27 cellular contexts compared by ENCODE assay signal in genomic region chr7:19427944-19428343, GRCh38.
"Had no signal": no experiment of that assay in that cellular context is flagged by ENCODE, and none has a peak within 500 bp of the region (broad histone marks: within the 10 kb centered on the region; RNA-seq: fewer than 3 reads in every experiment).

No MANE protein-coding gene starts in this region.

- H3K27ac ChIP-seq: adrenal gland, body of pancreas had no signal

- H3K4me3 ChIP-seq: adrenal gland, body of pancreas had no signal

- H3K36me3 ChIP-seq: adrenal gland had no signal

- ATAC-seq: activated T-cell treated with anti-CD3 and anti-CD28 coated beads, Interleukin-2, amount 50 U/mL, for 72 hours; body of pancreas; effector memory CD8-positive, alpha-beta T cell; esophagus mucosa had no signal

- H3K36me3 Mint-ChIP-seq: activated naive CD8-positive, alpha-beta T cell had no signal

- H3K9me3 Mint-ChIP-seq: activated CD4-positive, alpha-beta memory T cell treated with anti-CD3 and anti-CD28 coated beads, Interleukin-2, amount 10 ng/mL, durations not matched to agents 7 days and 5 days; activated CD4-positive, alpha-beta T cell treated with anti-CD3 and anti-CD28 coated beads, Interleukin-2, amount 10 ng/mL, durations not matched to agents 7 days and 5 days; activated T-cell treated with anti-CD3 and anti-CD28 coated beads, Interleukin-2, amount 50 U/mL, for 24 hours had no signal

- H3K9me3 ChIP-seq: adrenal gland, body of pancreas had no signal

- DNase-seq: activated CD4-positive, alpha-beta memory T cell treated with anti-CD3 and anti-CD28 coated beads, Interleukin-2, amount 10 ng/mL, durations not matched to agents 7 days and 5 days; activated CD4-positive, alpha-beta T cell treated with anti-CD3 and anti-CD28 coated beads for 1 hour; activated CD4-positive, alpha-beta T cell treated with anti-CD3 and anti-CD28 coated beads for 4 hours; activated CD4-positive, alpha-beta T cell treated with anti-CD3 and anti-CD28 coated beads, Interleukin-2, amount 10 ng/mL, durations not matched to agents 7 days and 5 days; activated CD4-positive, alpha-beta T cell treated with anti-CD3 and anti-CD28 coated beads, Interleukin-2, amount 50 U/mL, for 4 hours; activated CD8-positive, alpha-beta memory T cell treated with anti-CD3 and anti-CD28 coated beads, Interleukin-2, amount 50 U/mL, for 48 hours; activated effector memory CD4-positive, alpha-beta T cell treated with Interleukin-2 at 50 U/mL for 16 hours; activated gamma-delta T cell treated with Interleukin-2 at 50 U/mL for 16 hours; activated naive CD4-positive, alpha-beta T cell treated with anti-CD3 and anti-CD28 coated beads, Interleukin-2, amount 50 U/mL, for 16 hours; activated naive CD4-positive, alpha-beta T cell treated with Interleukin-2 at 50 U/mL for 16 hours; activated T-cell treated with anti-CD3 and anti-CD28 coated beads for 4 hours; activated T-cell treated with anti-CD3 and anti-CD28 coated beads, Interleukin-2, amount 50 U/mL, for 24 hours; activated T-cell treated with anti-CD3 and anti-CD28 coated beads, Interleukin-2, amount 50 U/mL, for 72 hours; adrenal gland; amygdala; aorta; body of pancreas; caudate nucleus; cortex of kidney; dermis blood vessel endothelial cell; effector CD4-positive, alpha-beta T cell; effector memory CD8-positive, alpha-beta T cell; foreskin fibroblast; head of caudate nucleus; T-helper 2 cell had no signal

- H3K27me3 ChIP-seq: adrenal gland, body of pancreas had no signal

- H3K27ac Mint-ChIP-seq: activated CD4-positive, alpha-beta memory T cell treated with anti-CD3 and anti-CD28 coated beads, Interleukin-2, amount 10 ng/mL, durations not matched to agents 7 days and 5 days; activated CD4-positive, alpha-beta T cell treated with anti-CD3 and anti-CD28 coated beads, Interleukin-2, amount 10 ng/mL, durations not matched to agents 7 days and 5 days; activated naive CD8-positive, alpha-beta T cell; activated T-cell treated with anti-CD3 and anti-CD28 coated beads, Interleukin-2, amount 50 U/mL, for 24 hours; activated T-cell treated with anti-CD3 and anti-CD28 coated beads, Interleukin-2, amount 50 U/mL, for 72 hours; effector memory CD8-positive, alpha-beta T cell had no signal

- H3K4me1 ChIP-seq: adrenal gland, body of pancreas had no signal

- H3K4me3 Mint-ChIP-seq: activated CD4-positive, alpha-beta memory T cell treated with anti-CD3 and anti-CD28 coated beads, Interleukin-2, amount 10 ng/mL, durations not matched to agents 7 days and 5 days; activated CD4-positive, alpha-beta T cell treated with anti-CD3 and anti-CD28 coated beads, Interleukin-2, amount 10 ng/mL, durations not matched to agents 7 days and 5 days; activated naive CD8-positive, alpha-beta T cell; activated T-cell treated with anti-CD3 and anti-CD28 coated beads, Interleukin-2, amount 50 U/mL, for 24 hours; activated T-cell treated with anti-CD3 and anti-CD28 coated beads, Interleukin-2, amount 50 U/mL, for 72 hours; effector memory CD8-positive, alpha-beta T cell had no signal

- H3K27me3 Mint-ChIP-seq: activated CD4-positive, alpha-beta memory T cell treated with anti-CD3 and anti-CD28 coated beads, Interleukin-2, amount 10 ng/mL, durations not matched to agents 7 days and 5 days; activated CD4-positive, alpha-beta T cell treated with anti-CD3 and anti-CD28 coated beads, Interleukin-2, amount 10 ng/mL, durations not matched to agents 7 days and 5 days; activated naive CD8-positive, alpha-beta T cell; activated T-cell treated with anti-CD3 and anti-CD28 coated beads, Interleukin-2, amount 50 U/mL, for 24 hours; effector memory CD8-positive, alpha-beta T cell had no signal

- H3K4me1 Mint-ChIP-seq: activated CD4-positive, alpha-beta memory T cell treated with anti-CD3 and anti-CD28 coated beads, Interleukin-2, amount 10 ng/mL, durations not matched to agents 7 days and 5 days; activated CD4-positive, alpha-beta T cell treated with anti-CD3 and anti-CD28 coated beads, Interleukin-2, amount 10 ng/mL, durations not matched to agents 7 days and 5 days had no signal
